In the genomic region with DNA sequence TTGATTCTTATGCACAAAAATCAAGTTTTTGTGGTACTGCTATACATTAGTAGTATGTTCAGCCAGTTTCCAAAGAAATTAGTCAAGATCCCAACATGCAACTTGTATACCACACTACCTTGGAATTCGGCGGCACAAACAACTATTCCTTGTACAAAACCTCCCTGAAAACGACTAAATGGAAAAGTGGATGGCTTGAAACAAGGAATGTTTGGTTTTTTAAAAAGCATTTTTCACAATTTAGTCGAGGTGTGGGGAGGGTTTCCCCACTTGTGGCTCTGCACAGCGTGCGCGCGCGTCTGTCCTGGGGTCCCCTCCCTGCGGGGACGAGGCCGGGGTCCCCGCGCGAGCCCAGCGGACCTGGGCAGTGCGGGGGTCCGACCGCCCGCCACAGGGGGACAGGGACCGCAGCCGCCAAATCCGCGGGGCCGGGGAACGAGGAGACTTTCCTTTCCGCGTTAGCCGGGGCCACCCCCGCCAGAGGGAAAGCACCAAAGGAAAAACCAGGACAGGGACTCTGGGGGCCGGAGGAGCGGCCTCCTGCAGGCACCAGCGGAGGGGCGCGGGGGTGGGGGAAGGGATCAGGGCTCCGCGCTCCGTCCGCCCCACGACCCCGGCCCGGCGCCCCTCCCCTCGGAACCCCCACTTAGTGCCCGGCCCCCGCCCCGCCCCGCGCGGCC, we compare ENCODE assay signal across 8 cellular contexts. TPM values are rescaled to one million over a fixed set of nuclear protein-coding genes. Genes with fewer than 3 reads are reported as not detected.
DNase-seq lines count a peak whose midpoint lies in the region; ATAC-seq and TF ChIP-seq lines count a peak whose summit lies in the region.

No MANE protein-coding gene starts in this region.

- no peaks in the 10 kb centered on the region for H3K36me3 ChIP-seq in breast epithelium

- H3K4me1 ChIP-seq in breast epithelium, result peaks cover 7% of the 10 kb centered on the region in 2 donors

- peak overlapping the region; percentile 54 for H3K4me3 Mint-ChIP-seq in stimulated activated naive CD8-positive, alpha-beta T cell treated with anti-CD3 and anti-CD28 coated beads, Interleukin-15, Interleukin-2, amounts not matched to agents 100 ng/mL and 50 ng/mL, for 24 hours

- peak overlapping the region; percentile 22 for H3K4me3 ChIP-seq in Jurkat, Clone E6-1 (ENCODE audit: low read length)
- peak overlapping the region; percentile 73 to 93 (median 75) for H3K4me3 ChIP-seq in breast epithelium

- peak; percentile 74 for DNase-seq in NCI-H146 (lab: John Stamatoyannopoulos, UW)
- no peak for DNase-seq in NCI-H146 treated with DMSO at 0.1 percent for 48 hours (lab: John Stamatoyannopoulos, UW; ENCODE audit: unreplicated experiment)
- no peak for DNase-seq in Jurkat, Clone E6-1 (ENCODE audit: low read depth, low spot score)
- DNase-seq in breast epithelium (ENCODE audit: low spot score in 2 of 2), result peak in 1 of 2 donors; percentile 53
- DNase-seq in kidney glomerular epithelial cell (lab: John Stamatoyannopoulos, UW), result peak; percentile 31
- DNase-seq in activated gamma-delta T cell treated with Interleukin-2 at 50 U/mL for 16 hours, result no peak

- H3K27me3 ChIP-seq in breast epithelium, result no peaks in the 10 kb centered on the region

- ATAC-seq in GM21619 (IDR thresholded peaks at IDR 0.05; ENCODE audit: unreplicated experiment), result peak; percentile 20

- H3K27ac ChIP-seq in breast epithelium, result peak overlapping the region; percentile 88 to 95

- no peaks in the 10 kb centered on the region for H3K36me3 Mint-ChIP-seq in stimulated activated naive CD8-positive, alpha-beta T cell treated with anti-CD3 and anti-CD28 coated beads, Interleukin-15, Interleukin-2, amounts not matched to agents 100 ng/mL and 50 ng/mL, for 24 hours (ENCODE audit: low read depth)

- H3K9me3 ChIP-seq in breast epithelium, result no peaks in the 10 kb centered on the region

- H3K4me1 Mint-ChIP-seq in stimulated activated naive CD8-positive, alpha-beta T cell treated with anti-CD3 and anti-CD28 coated beads, Interleukin-15, Interleukin-2, amounts not matched to agents 100 ng/mL and 50 ng/mL, for 24 hours (ENCODE audit: low read depth), result peaks cover 5% of the 10 kb centered on the region

- H3K27ac Mint-ChIP-seq in stimulated activated naive CD8-positive, alpha-beta T cell treated with anti-CD3 and anti-CD28 coated beads, Interleukin-15, Interleukin-2, amounts not matched to agents 100 ng/mL and 50 ng/mL, for 24 hours, result no peak overlapping the region

- no peaks in the 10 kb centered on the region for H3K9me3 Mint-ChIP-seq in stimulated activated naive CD8-positive, alpha-beta T cell treated with anti-CD3 and anti-CD28 coated beads, Interleukin-15, Interleukin-2, amounts not matched to agents 100 ng/mL and 50 ng/mL, for 24 hours

- intact Hi-C loops in breast epithelium (cut with DNase I; ENCODE audit: low total_unique reads), result loop anchor here (5.0 kb wide), 1 partner anchor 1366 kb away; no protein-coding TSS in a partner anchor

- no peak for TF ChIP-seq POLR2A in breast epithelium (IDR thresholded peaks at IDR 0.05)

- no peak for TF ChIP-seq CTCF in breast epithelium (IDR thresholded peaks at IDR 0.05)

- H3K27me3 Mint-ChIP-seq in stimulated activated naive CD8-positive, alpha-beta T cell treated with anti-CD3 and anti-CD28 coated beads, Interleukin-15, Interleukin-2, amounts not matched to agents 100 ng/mL and 50 ng/mL, for 24 hours, result peaks cover 55% of the 10 kb centered on the region

RNA-seq across cellular contexts. Expression of a gene that starts 0.5 kb away (rescaled TPM):
- 5.6 TPM for polyA plus RNA-seq in Jurkat, Clone E6-1 (2012; ENCODE audit: insufficient read depth, insufficient read length)
- total RNA-seq in breast epithelium, result 10 to 100 TPM; 17.9 to 32.9 (median 20.6) TPM

Comparison
In these comparisons a context has a peak if more than half of its experiments do, and no peak if none do; other contexts are left out.
1. DNase-seq: peak in NCI-H146 (single experiment) and kidney glomerular epithelial cell (single experiment); none in NCI-H146 treated with DMSO at 0.1 percent for 48 hours (single experiment), Jurkat, Clone E6-1 (single experiment) and activated gamma-delta T cell treated with Interleukin-2 at 50 U/mL for 16 hours (single experiment).